Comparison of ENCODE assay signal across 10 cellular contexts in genomic region chr7:155811895-155812761, GRCh38. TPM values are rescaled to one million over a fixed set of nuclear protein-coding genes. Genes with fewer than 3 reads are reported as not detected.
DNase-seq lines count a peak whose midpoint lies in the region; FAIRE-seq and TF ChIP-seq lines count a peak whose summit lies in the region.
"Had no signal": no experiment of that assay in that cellular context is flagged by ENCODE, and none has a peak within 500 bp of the region (broad histone marks: within the 10 kb centered on the region; RNA-seq: fewer than 3 reads in every experiment).

TSS of gene SHH (minus strand) at chr7:155812463. CDS start at chr7:155812122, 341 bp downstream.

- no peak within 1 kb of the TSS for H3K27ac Mint-ChIP-seq in neural progenitor cell
- H3K27ac Mint-ChIP-seq: activated naive CD4-positive, alpha-beta T cell treated with anti-CD3 and anti-CD28 coated beads, Interleukin-2, amount 50 U/mL, for 24 hours had no signal

- dilution Hi-C loops in endothelial cell of umbilical vein (cut with MboI; ENCODE audit: extremely low pct_ligation_motif_present, low sequenced_read_pairs): no loop called here

- no peaks in the 10 kb centered on the region for H3K9me3 Mint-ChIP-seq in neural progenitor cell
- H3K9me3 Mint-ChIP-seq: activated naive CD4-positive, alpha-beta T cell treated with anti-CD3 and anti-CD28 coated beads, Interleukin-2, amount 50 U/mL, for 24 hours had no signal

- H3K36me3 Mint-ChIP-seq in neural progenitor cell: no peaks in the 10 kb centered on the region
- H3K36me3 Mint-ChIP-seq: activated naive CD4-positive, alpha-beta T cell treated with anti-CD3 and anti-CD28 coated beads, Interleukin-2, amount 50 U/mL, for 24 hours had no signal

- FAIRE-seq in endothelial cell of umbilical vein (lab: Jason Lieb, UNC) (no peak), RCC 7860 (lab: Jason Lieb, UNC) (no peak)
- FAIRE-seq: islet of Langerhans had no signal

- peaks cover 71% of the 10 kb centered on the region for H3K27me3 Mint-ChIP-seq in neural progenitor cell (ENCODE audit: insufficient read depth, low read depth)

- no peaks in the 10 kb centered on the region for H4K20me1 ChIP-seq in endothelial cell of umbilical vein (replicated peaks; ENCODE audit: control insufficient read depth, extremely low read depth, insufficient read depth, low read length)
- peaks cover 63% of the 10 kb centered on the region for H4K20me1 ChIP-seq in neural progenitor cell (ENCODE audit: low read depth)

- H3K4me2 ChIP-seq in endothelial cell of umbilical vein (ENCODE audit: insufficient read depth, low read length) (no peak within 1 kb of the TSS), neural progenitor cell (peak within 1 kb of the TSS; percentile 63)

- intact Hi-C loops in endothelial cell of umbilical vein (cut with micrococcal nuclease): no loop called here

- peaks cover 21% of the 10 kb centered on the region for H3K4me1 ChIP-seq in endothelial cell of umbilical vein (ENCODE audit: control insufficient read depth, extremely low read depth, insufficient read depth, low read length)
- H3K4me1 ChIP-seq in neural progenitor cell: peaks cover 29% of the 10 kb centered on the region

- H3K9me3 ChIP-seq in endothelial cell of umbilical vein (replicated peaks; ENCODE audit: control insufficient read depth, insufficient read depth, low read length) (no peaks in the 10 kb centered on the region), neural progenitor cell (ENCODE audit: low read depth) (no peaks in the 10 kb centered on the region)

- peak within 1 kb of the TSS; percentile 78 for H3K4me3 Mint-ChIP-seq in neural progenitor cell
- H3K4me3 Mint-ChIP-seq: activated naive CD4-positive, alpha-beta T cell treated with anti-CD3 and anti-CD28 coated beads, Interleukin-2, amount 50 U/mL, for 24 hours had no signal

- H3K4me3 ChIP-seq in endothelial cell of umbilical vein (replicated peaks in 1 of 3; ENCODE audit: insufficient read depth in 1 of 3, low read depth in 1 of 3, low read length in 3 of 3): peak within 1 kb of the TSS in 2 of 3 experiments; percentile 0 to 8
- H3K4me3 ChIP-seq in neural progenitor cell: peak within 1 kb of the TSS; percentile 29

- H2AFZ ChIP-seq in endothelial cell of umbilical vein (ENCODE audit: low read depth, low read length): no peak within 1 kb of the TSS
- no peak within 1 kb of the TSS for H2AFZ ChIP-seq in neural progenitor cell (replicated peaks)

- no TSS peak for BruUV-seq in endothelial cell of umbilical vein (replicated peaks; lab: Mats Ljungman, UMichigan)

- H3K27me3 ChIP-seq in endothelial cell of umbilical vein (ENCODE audit: control insufficient read depth in 2 of 2, insufficient read depth in 2 of 2, low read length in 2 of 2): peaks cover 40 to 72% of the 10 kb centered on the region in 2 experiments
- peaks cover 92% of the 10 kb centered on the region for H3K27me3 ChIP-seq in neural progenitor cell

- no peaks in the 10 kb centered on the region for H3K9me1 ChIP-seq in endothelial cell of umbilical vein (replicated peaks; ENCODE audit: control insufficient read depth, extremely low read depth, insufficient read depth, low read length)

- CTCF ChIA-PET in endothelial cell of umbilical vein (lab: Charles Lee): interaction anchor here (1.2 to 3.5 kb wide), 3 partner anchors 10 to 1004 kb away, joined by 3 to 25 read pairs (median 13); no protein-coding TSS in a partner anchor

- POLR2A ChIA-PET in endothelial cell of umbilical vein (lab: Charles Lee): no interaction called here

- peak; percentile 19 for DNase-seq in COR-L47 (lab: John Stamatoyannopoulos, UW)
- DNase-seq in NCI-H69 (lab: John Stamatoyannopoulos, UW): peak; percentile 42
- DNase-seq in endothelial cell of umbilical vein (ENCODE audit: low read depth, low spot score): peak; percentile 26
- DNase-seq in neural progenitor cell (ENCODE audit: low spot score): peak; percentile 50
- DNase-seq in NCI-H2196 (lab: John Stamatoyannopoulos, UW; ENCODE audit: unreplicated experiment): no peak
- no peak for DNase-seq in iPS-NIHi11 (ENCODE audit: low spot score)
- no peak for DNase-seq in RCC 7860 (ENCODE audit: low spot score)
- no peak for DNase-seq in C1 segment of cervical spinal cord (lab: John Stamatoyannopoulos, UW)

- H3K27ac ChIP-seq in endothelial cell of umbilical vein (ENCODE audit: insufficient read depth, low read depth, low read length) (no peak within 1 kb of the TSS), neural progenitor cell (no peak within 1 kb of the TSS)

- H3K79me2 ChIP-seq in endothelial cell of umbilical vein (ENCODE audit: control insufficient read depth, insufficient read depth, low read length): no peaks in the 10 kb centered on the region
- no peaks in the 10 kb centered on the region for H3K79me2 ChIP-seq in neural progenitor cell (ENCODE audit: low read depth)

- TF ChIP-seq CTCF in endothelial cell of umbilical vein (IDR thresholded peaks at IDR 0.05; ENCODE audit: extremely low read depth in 1 of 2, insufficient read depth in 1 of 2, low read depth in 1 of 2, low read length in 2 of 2) (no peak), neural progenitor cell (IDR thresholded peaks at IDR 0.05) (no peak)

- peaks cover 40% of the 10 kb centered on the region for H3K4me1 Mint-ChIP-seq in neural progenitor cell

- TF ChIP-seq POLR2A in endothelial cell of umbilical vein (IDR thresholded peaks at IDR 0.05; ENCODE audit: low read depth, low read length): no peak

- H3F3A ChIP-seq in neural progenitor cell (ENCODE audit: low read depth): peaks cover 18% of the 10 kb centered on the region

- H3K36me3 ChIP-seq in endothelial cell of umbilical vein (ENCODE audit: control insufficient read depth in 2 of 2, extremely low read depth in 1 of 2, insufficient read depth in 2 of 2, low read length in 2 of 2) (no peaks in the 10 kb centered on the region), neural progenitor cell (no peaks in the 10 kb centered on the region)

- H3K9ac ChIP-seq in endothelial cell of umbilical vein (replicated peaks; ENCODE audit: extremely low read depth, insufficient read depth, low read length): no peak within 1 kb of the TSS
- H3K9ac ChIP-seq in neural progenitor cell: no peak within 1 kb of the TSS

TF ChIP-seq in endothelial cell of umbilical vein, 7 proteins besides CTCF, POLR2A, EP300 and RAD21:
- peak; percentile 89 for TF ChIP-seq EZH2 (IDR thresholded peaks at IDR 0.05; ENCODE audit: borderline replicate concordance, low read depth, low read length, severe bottlenecking)
- no peak for TF ChIP-seq MAX (IDR thresholded peaks at IDR 0.05; ENCODE audit: insufficient read depth, insufficient read length)
- no peak for TF ChIP-seq JUN (IDR thresholded peaks at IDR 0.05; ENCODE audit: borderline replicate concordance, insufficient read depth, insufficient read length, low read depth)
- no peak for TF ChIP-seq MYC (IDR thresholded peaks at IDR 0.05; ENCODE audit: low read depth, low read length)
- TF ChIP-seq POLR2AphosphoS5 (IDR thresholded peaks at IDR 0.05; ENCODE audit: insufficient read depth, low read depth, low read length): no peak
- TF ChIP-seq GATA2 (IDR thresholded peaks at IDR 0.05; ENCODE audit: insufficient read depth, insufficient read length, low read depth, low read length): no peak
- no peak for TF ChIP-seq FOS (IDR thresholded peaks at IDR 0.05; ENCODE audit: borderline replicate concordance, insufficient read depth, low read length)

RNA-seq across cellular contexts. Expression of gene SHH, which starts in this region (rescaled TPM):
- total RNA-seq in endothelial cell of umbilical vein (0.18 TPM in 1 of 2 replicates, not detected in the other), neural progenitor cell (ENCODE audit: low replicate concordance) (0.03 TPM in 1 of 2 replicates, not detected in the other)
- not detected in 2 replicates for polyA plus RNA-seq in endothelial cell of umbilical vein
- 0.01 and 0.07 TPM in 2 replicates for polyA plus RNA-seq in endothelial cell of umbilical vein (2011; cell fraction: cytosol; rRNA removed)
- 0.05 and 0.06 TPM in 2 replicates for polyA plus RNA-seq in endothelial cell of umbilical vein (2011; cell fraction: nucleus; rRNA removed)
- not detected in 2 replicates for polyA plus RNA-seq in endothelial cell of umbilical vein (2012)
- polyA minus RNA-seq in endothelial cell of umbilical vein: not detected in 2 replicates
- not detected for polyA minus RNA-seq in endothelial cell of umbilical vein (2011; cell fraction: cytosol; rRNA and poly(A)+ RNA removed)
- not detected in 2 replicates for polyA minus RNA-seq in endothelial cell of umbilical vein (2011; cell fraction: nucleus; rRNA and poly(A)+ RNA removed)

Comparison
In these comparisons a context has a peak if more than half of its experiments do, and no peak if none do; other contexts are left out.
1. Peak in DNase-seq and H3K4me3 ChIP-seq in endothelial cell of umbilical vein; RNA of the gene not detected or under 1 TPM.
2. Peak in DNase-seq, H3K4me3 ChIP-seq and H3K4me2 ChIP-seq in neural progenitor cell; RNA of the gene not detected or under 1 TPM.
3. DNase-seq: peak in COR-L47 (single experiment) and NCI-H69 (single experiment); none in NCI-H2196 (single experiment), iPS-NIHi11 (single experiment), RCC 7860 (single experiment) and C1 segment of cervical spinal cord (0 of 14).